ENCODE assay signal across 10 cellular contexts in the genomic region with DNA sequence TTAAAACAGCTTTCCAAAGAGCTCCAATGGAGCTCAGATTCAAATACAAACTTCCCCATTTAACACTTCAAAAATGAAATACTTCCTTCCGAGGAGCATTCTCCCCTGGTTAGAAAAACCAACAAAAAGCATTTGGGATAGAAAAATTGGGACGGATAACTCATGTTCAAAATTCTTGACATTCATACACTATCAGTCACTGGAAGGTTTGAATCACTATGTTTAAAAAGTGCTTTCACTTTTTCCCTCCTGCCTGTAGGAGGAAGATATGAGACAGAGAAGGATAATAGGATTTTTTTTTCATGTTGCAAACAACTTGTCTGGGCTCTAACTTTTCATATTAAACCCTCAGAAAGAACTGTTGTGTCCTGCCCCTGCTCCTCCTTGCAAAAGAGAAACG.
A peak's percentile ranks its signal among the peaks of the same experiment; 100 is the strongest.
DNase-seq lines count a peak whose midpoint lies in the region; ATAC-seq and TF ChIP-seq lines count a peak whose summit lies in the region.
"Had no signal": no experiment of that assay in that cellular context is flagged by ENCODE, and none has a peak within 500 bp of the region (broad histone marks: within the 10 kb centered on the region; RNA-seq: fewer than 3 reads in every experiment).

No MANE protein-coding gene starts in this region.

- peaks cover 62% of the 10 kb centered on the region for H3K4me1 Mint-ChIP-seq in chondrocyte (ENCODE audit: low read depth)
- H3K4me1 Mint-ChIP-seq: activated naive CD4-positive, alpha-beta T cell treated with anti-CD3 and anti-CD28 coated beads, Interleukin-2, amount 50 U/mL, for 24 hours had no signal

- no peaks in the 10 kb centered on the region for H3K9me3 Mint-ChIP-seq in chondrocyte (ENCODE audit: low read depth)

- peak overlapping the region; percentile 69 for H3K27ac Mint-ChIP-seq in chondrocyte (ENCODE audit: unreplicated experiment)
- H3K27ac Mint-ChIP-seq: activated naive CD4-positive, alpha-beta T cell treated with anti-CD3 and anti-CD28 coated beads, Interleukin-2, amount 50 U/mL, for 24 hours had no signal

- no peaks in the 10 kb centered on the region for H3K36me3 Mint-ChIP-seq in chondrocyte (ENCODE audit: low read depth)
- H3K36me3 Mint-ChIP-seq: activated naive CD4-positive, alpha-beta T cell treated with anti-CD3 and anti-CD28 coated beads, Interleukin-2, amount 50 U/mL, for 24 hours had no signal

- TF ChIP-seq CTCF in chondrocyte (IDR thresholded peaks at IDR 0.05) = peak; percentile 60

- no peak for ATAC-seq in HG03135 (IDR thresholded peaks at IDR 0.05; ENCODE audit: unreplicated experiment)

- H3K4me3 Mint-ChIP-seq in chondrocyte (ENCODE audit: unreplicated experiment) = peak overlapping the region; percentile 35
- H3K4me3 Mint-ChIP-seq: activated naive CD4-positive, alpha-beta T cell treated with anti-CD3 and anti-CD28 coated beads, Interleukin-2, amount 50 U/mL, for 24 hours had no signal

- DNase-seq in ACHN (peak; percentile 43), LHCN-M2 (ENCODE audit: low read depth) (peak; percentile 87), chondrocyte (ENCODE audit: low spot score) (no peak), lung microvascular endothelial cell (ENCODE audit: low read depth in 2 of 2) (peak; percentile 60 to 79), CD1c-positive myeloid dendritic cell (ENCODE audit: extremely low spot score) (no peak), middle frontal gyrus (ENCODE audit: extremely low spot score, low spot score) (no peak)
- no peak for DNase-seq in stimulated activated CD4-positive, alpha-beta T cell treated with anti-CD3 and anti-CD28 coated beads, Interleukin-15, amount 100 ng/mL, for 24 hours
- DNase-seq: stimulated activated CD8-positive, alpha-beta memory T cell treated with anti-CD3 and anti-CD28 coated beads, Interleukin-4, amount 100 ng/mL, for 48 hours had no signal

- in situ Hi-C loops in ACHN (cut with HindIII; ENCODE audit: low pct_ligation_motif_present, low pct_unique_long_range_greater_than_20kb, low sequenced_read_pairs) = no loop called here

- no peaks in the 10 kb centered on the region for H3K27me3 Mint-ChIP-seq in chondrocyte (ENCODE audit: low read depth)
- H3K27me3 Mint-ChIP-seq: activated naive CD4-positive, alpha-beta T cell treated with anti-CD3 and anti-CD28 coated beads, Interleukin-2, amount 50 U/mL, for 24 hours had no signal

Comparison
In these comparisons a context has a peak if more than half of its experiments do, and no peak if none do; other contexts are left out.
1. DNase-seq: peak in ACHN (single experiment), LHCN-M2 (single experiment) and lung microvascular endothelial cell (2 of 2); none in chondrocyte (single experiment), CD1c-positive myeloid dendritic cell (single experiment), stimulated activated CD4-positive, alpha-beta T cell treated with anti-CD3 and anti-CD28 coated beads, Interleukin-15, amount 100 ng/mL, for 24 hours (single experiment) and middle frontal gyrus (single experiment).